19 cellular contexts compared by ENCODE assay signal in genomic region chr6:34646714-34647113, GRCh38.
"Had no signal": no experiment of that assay in that cellular context is flagged by ENCODE, and none has a peak within 500 bp of the region (broad histone marks: within the 10 kb centered on the region; RNA-seq: fewer than 3 reads in every experiment).

No MANE protein-coding gene starts in this region.

- H3K4me3 Mint-ChIP-seq: mesothelial cell of epicardium, nephron progenitor cell had no signal

- H3K9me3 Mint-ChIP-seq: mesothelial cell of epicardium, nephron progenitor cell had no signal

- H3K9ac ChIP-seq: parathyroid adenoma had no signal

- DNase-seq: dermis blood vessel endothelial cell; esophagus squamous epithelium; foreskin fibroblast; glutamatergic neuron; islet precursor cell; mammary epithelial cell; nephron progenitor cell; retina; right lobe of liver; stimulated activated CD4-positive, alpha-beta T cell treated with anti-CD3 and anti-CD28 coated beads, Interleukin-4, amount 100 ng/mL, for 24 hours; stimulated activated naive CD4-positive, alpha-beta T cell; stomach; substantia nigra; transverse colon had no signal

- ATAC-seq: gastroesophageal sphincter, right lobe of liver had no signal

- H3K4me1 ChIP-seq: transverse colon had no signal

- H3K36me3 ChIP-seq: prostate gland, transverse colon had no signal

- H3K9me3 ChIP-seq: esophagus squamous epithelium, gastroesophageal sphincter, prostate gland, right lobe of liver, stomach, thoracic aorta, transverse colon had no signal

- H3K27ac ChIP-seq: esophagus squamous epithelium, gastroesophageal sphincter, parathyroid adenoma, prostate gland, right lobe of liver, stomach, thoracic aorta, transverse colon had no signal

- H3K4me3 ChIP-seq: esophagus squamous epithelium, gastroesophageal sphincter, prostate gland, right lobe of liver, stomach, thoracic aorta, transverse colon had no signal

- H2AFZ ChIP-seq: parathyroid adenoma had no signal

- H3K27ac Mint-ChIP-seq: mesothelial cell of epicardium, nephron progenitor cell had no signal

- H3K27me3 ChIP-seq: esophagus squamous epithelium, gastroesophageal sphincter, right lobe of liver, stomach, transverse colon had no signal
